ENCODE assay signal across 30 cellular contexts in genomic region chr1:30723296-30723897, GRCh38. TPM values are rescaled to one million over a fixed set of nuclear protein-coding genes. Genes with fewer than 3 reads are reported as not detected.
DNase-seq lines count a peak whose midpoint lies in the region; ATAC-seq lines count a peak whose summit lies in the region.
"Had no signal": no experiment of that assay in that cellular context is flagged by ENCODE, and none has a peak within 500 bp of the region (broad histone marks: within the 10 kb centered on the region; RNA-seq: fewer than 3 reads in every experiment).

MATN1 (minus strand) TSS chr1:30723585; CDS start chr1:30723551, 34 bp downstream.

- H3K27ac Mint-ChIP-seq in activated CD4-positive, alpha-beta T cell treated with anti-CD3 and anti-CD28 coated beads for 36 hours = peak within 1 kb of the TSS; percentile 25
- no peak within 1 kb of the TSS for H3K27ac Mint-ChIP-seq in activated CD4-positive, alpha-beta T cell treated with anti-CD3 and anti-CD28 coated beads, Interleukin-2, amount 10 ng/mL, durations not matched to agents 24 days and 14 days
- H3K27ac Mint-ChIP-seq in T-cell = peak within 1 kb of the TSS; percentile 31 to 68
- peak within 1 kb of the TSS; percentile 66 to 78 for H3K27ac Mint-ChIP-seq in effector memory CD8-positive, alpha-beta T cell
- H3K27ac Mint-ChIP-seq in stimulated activated memory B cell treated with anti-CD40 and anti-IgM and Interleukin-4, amounts not matched to agents 10 μg/mL and 1 μg/mL and 100 μg/mL, for 72 hours = peak within 1 kb of the TSS; percentile 5
- H3K27ac Mint-ChIP-seq: activated CD8-positive, alpha-beta T cell treated with anti-CD3 and anti-CD28 coated beads, Interleukin-2, amount 10 ng/mL, durations not matched to agents 7 days and 5 days had no signal

- no peak for ATAC-seq in activated CD4-positive, alpha-beta T cell treated with anti-CD3 and anti-CD28 coated beads for 36 hours
- no peak for ATAC-seq in T-cell (replicated peaks in 1 of 4)
- ATAC-seq in effector memory CD8-positive, alpha-beta T cell (replicated peaks) = no peak
- ATAC-seq in stimulated activated memory B cell treated with anti-CD40 and anti-IgM and Interleukin-4, amounts not matched to agents 10 μg/mL and 1 μg/mL and 100 μg/mL, for 72 hours = no peak
- no peak for ATAC-seq in GM19463 (IDR thresholded peaks at IDR 0.05; ENCODE audit: unreplicated experiment)
- ATAC-seq in GM18907 (IDR thresholded peaks at IDR 0.05; ENCODE audit: unreplicated experiment) = no peak
- ATAC-seq: activated CD8-positive, alpha-beta T cell treated with anti-CD3 and anti-CD28 coated beads, Interleukin-2, amount 10 ng/mL, durations not matched to agents 7 days and 5 days; left ventricle myocardium superior had no signal

- no peaks in the 10 kb centered on the region for H3K9me3 Mint-ChIP-seq in activated CD4-positive, alpha-beta T cell treated with anti-CD3 and anti-CD28 coated beads for 36 hours (ENCODE audit: low read depth)
- no peaks in the 10 kb centered on the region for H3K9me3 Mint-ChIP-seq in activated CD4-positive, alpha-beta T cell treated with anti-CD3 and anti-CD28 coated beads, Interleukin-2, amount 10 ng/mL, durations not matched to agents 24 days and 14 days
- H3K9me3 Mint-ChIP-seq in T-cell = no peaks in the 10 kb centered on the region
- H3K9me3 Mint-ChIP-seq in effector memory CD8-positive, alpha-beta T cell = no peaks in the 10 kb centered on the region
- no peaks in the 10 kb centered on the region for H3K9me3 Mint-ChIP-seq in stimulated activated memory B cell treated with anti-CD40 and anti-IgM and Interleukin-4, amounts not matched to agents 10 μg/mL and 1 μg/mL and 100 μg/mL, for 72 hours
- H3K9me3 Mint-ChIP-seq: CD4-positive, CD25-positive, alpha-beta regulatory T cell had no signal

- H3K36me3 Mint-ChIP-seq in activated CD4-positive, alpha-beta T cell treated with anti-CD3 and anti-CD28 coated beads for 36 hours (ENCODE audit: low read depth) = peaks cover 6% of the 10 kb centered on the region
- peaks cover 8% of the 10 kb centered on the region for H3K36me3 Mint-ChIP-seq in activated CD4-positive, alpha-beta T cell treated with anti-CD3 and anti-CD28 coated beads, Interleukin-2, amount 10 ng/mL, durations not matched to agents 24 days and 14 days (ENCODE audit: low read depth)
- H3K36me3 Mint-ChIP-seq in T-cell = peaks cover 10% of the 10 kb centered on the region
- peaks cover 29% of the 10 kb centered on the region for H3K36me3 Mint-ChIP-seq in effector memory CD8-positive, alpha-beta T cell (ENCODE audit: insufficient read depth)
- H3K36me3 Mint-ChIP-seq in stimulated activated memory B cell treated with anti-CD40 and anti-IgM and Interleukin-4, amounts not matched to agents 10 μg/mL and 1 μg/mL and 100 μg/mL, for 72 hours = peaks cover 13% of the 10 kb centered on the region

- peaks cover 22% of the 10 kb centered on the region for H3K4me1 Mint-ChIP-seq in activated CD4-positive, alpha-beta T cell treated with anti-CD3 and anti-CD28 coated beads for 36 hours
- peaks cover 17% of the 10 kb centered on the region for H3K4me1 Mint-ChIP-seq in activated CD4-positive, alpha-beta T cell treated with anti-CD3 and anti-CD28 coated beads, Interleukin-2, amount 10 ng/mL, durations not matched to agents 24 days and 14 days
- H3K4me1 Mint-ChIP-seq in T-cell = peaks cover 27 to 51% (median 41%) of the 10 kb centered on the region in 3 donors
- H3K4me1 Mint-ChIP-seq in effector memory CD8-positive, alpha-beta T cell (ENCODE audit: low read depth in 2 of 2) = peaks cover 14 to 26% of the 10 kb centered on the region in 2 donors
- peaks cover 57% of the 10 kb centered on the region for H3K4me1 Mint-ChIP-seq in stimulated activated memory B cell treated with anti-CD40 and anti-IgM and Interleukin-4, amounts not matched to agents 10 μg/mL and 1 μg/mL and 100 μg/mL, for 72 hours

- no peak within 1 kb of the TSS for H3K4me3 Mint-ChIP-seq in activated CD4-positive, alpha-beta T cell treated with anti-CD3 and anti-CD28 coated beads for 36 hours
- H3K4me3 Mint-ChIP-seq in activated CD4-positive, alpha-beta T cell treated with anti-CD3 and anti-CD28 coated beads, Interleukin-2, amount 10 ng/mL, durations not matched to agents 24 days and 14 days = no peak within 1 kb of the TSS
- H3K4me3 Mint-ChIP-seq in T-cell = no peak within 1 kb of the TSS
- H3K4me3 Mint-ChIP-seq in effector memory CD8-positive, alpha-beta T cell = no peak within 1 kb of the TSS
- no peak within 1 kb of the TSS for H3K4me3 Mint-ChIP-seq in stimulated activated memory B cell treated with anti-CD40 and anti-IgM and Interleukin-4, amounts not matched to agents 10 μg/mL and 1 μg/mL and 100 μg/mL, for 72 hours
- H3K4me3 Mint-ChIP-seq: activated CD8-positive, alpha-beta T cell treated with anti-CD3 and anti-CD28 coated beads, Interleukin-2, amount 10 ng/mL, durations not matched to agents 7 days and 5 days had no signal

- POLR2A ChIA-PET in activated CD4-positive, alpha-beta T cell treated with anti-CD3 and anti-CD28 coated beads for 36 hours (lab: Charles Lee) = no interaction called here
- POLR2A ChIA-PET in T-cell (lab: Charles Lee) = no interaction called here

- intact Hi-C loops in activated CD4-positive, alpha-beta T cell treated with anti-CD3 and anti-CD28 coated beads for 36 hours (cut with DNase I, micrococcal nuclease) = no loop called here
- intact Hi-C loops in activated CD4-positive, alpha-beta T cell treated with anti-CD3 and anti-CD28 coated beads, Interleukin-2, amount 10 ng/mL, durations not matched to agents 24 days and 14 days (cut with micrococcal nuclease) = no loop called here

- CTCF ChIA-PET in activated CD4-positive, alpha-beta T cell treated with anti-CD3 and anti-CD28 coated beads for 36 hours (lab: Charles Lee) = interaction anchor here (1.2 to 1.6 kb wide), 3 partner anchors 37 to 205 kb away, joined by 3 to 5 read pairs (median 4); no protein-coding TSS in a partner anchor
- CTCF ChIA-PET in T-cell (lab: Charles Lee) = interaction anchor here (1.4 to 5.4 kb wide), 2 partner anchors 38 to 56 kb away, joined by 4 to 55 read pairs; no protein-coding TSS in a partner anchor

- no peak for DNase-seq in activated CD4-positive, alpha-beta T cell treated with anti-CD3 and anti-CD28 coated beads for 36 hours
- DNase-seq in activated CD4-positive, alpha-beta T cell treated with anti-CD3 and anti-CD28 coated beads, Interleukin-2, amount 10 ng/mL, durations not matched to agents 24 days and 14 days = no peak
- DNase-seq in T-cell (no peak), SW480 (ENCODE audit: low spot score) (no peak)
- no peak for DNase-seq in effector memory CD8-positive, alpha-beta T cell
- DNase-seq: 8988T; activated CD4-positive, CD25-positive, alpha-beta regulatory T cell treated with anti-CD3 and anti-CD28 coated beads, Interleukin-2, amount 50 U/mL, for 72 hours; activated effector memory CD4-positive, alpha-beta T cell treated with Interleukin-2 at 50 U/mL for 16 hours; foreskin fibroblast; GOT3; left ventricle myocardium superior; NCI-H1048; NCI-H1694; NCI-H446; NCI-H748 treated with DMSO at 0.1 percent for 48 hours; nucleus accumbens; SIG-M5; sigmoid colon; stimulated activated CD4-positive, alpha-beta T cell treated with anti-CD3 and anti-CD28 coated beads, Interleukin-4, amount 100 ng/mL, for 1 hour had no signal

- H3K27me3 Mint-ChIP-seq in activated CD4-positive, alpha-beta T cell treated with anti-CD3 and anti-CD28 coated beads for 36 hours = no peaks in the 10 kb centered on the region
- H3K27me3 Mint-ChIP-seq in activated CD4-positive, alpha-beta T cell treated with anti-CD3 and anti-CD28 coated beads, Interleukin-2, amount 10 ng/mL, durations not matched to agents 24 days and 14 days = no peaks in the 10 kb centered on the region
- H3K27me3 Mint-ChIP-seq in T-cell = no peaks in the 10 kb centered on the region
- H3K27me3 Mint-ChIP-seq in effector memory CD8-positive, alpha-beta T cell = no peaks in the 10 kb centered on the region
- no peaks in the 10 kb centered on the region for H3K27me3 Mint-ChIP-seq in stimulated activated memory B cell treated with anti-CD40 and anti-IgM and Interleukin-4, amounts not matched to agents 10 μg/mL and 1 μg/mL and 100 μg/mL, for 72 hours
- H3K27me3 Mint-ChIP-seq: CD4-positive, CD25-positive, alpha-beta regulatory T cell had no signal

RNA-seq across cellular contexts. Expression of gene MATN1, which starts in this region (rescaled TPM):
- under 1 TPM; 0.32 to 0.43 TPM for total RNA-seq in activated CD4-positive, alpha-beta T cell treated with anti-CD3 and anti-CD28 coated beads for 36 hours
- 0.50 and 0.54 TPM in 2 replicates for total RNA-seq in activated CD4-positive, alpha-beta T cell treated with anti-CD3 and anti-CD28 coated beads, Interleukin-2, amount 10 ng/mL, durations not matched to agents 24 days and 14 days
- 1 to 10 TPM in 2 of 5 donors, under 1 TPM in 3; 0.20 to 5.5 (median 0.60) TPM for total RNA-seq in T-cell
- total RNA-seq: activated CD8-positive, alpha-beta T cell treated with anti-CD3 and anti-CD28 coated beads, Interleukin-2, amount 10 ng/mL, durations not matched to agents 7 days and 5 days; cardiac septum; esophagus muscularis mucosa; HT-29; left ventricle myocardium superior; mesenteric fat pad; subcutaneous adipose tissue; ureter had no signal
